2 cellular contexts compared by ENCODE assay signal in the genomic region with DNA sequence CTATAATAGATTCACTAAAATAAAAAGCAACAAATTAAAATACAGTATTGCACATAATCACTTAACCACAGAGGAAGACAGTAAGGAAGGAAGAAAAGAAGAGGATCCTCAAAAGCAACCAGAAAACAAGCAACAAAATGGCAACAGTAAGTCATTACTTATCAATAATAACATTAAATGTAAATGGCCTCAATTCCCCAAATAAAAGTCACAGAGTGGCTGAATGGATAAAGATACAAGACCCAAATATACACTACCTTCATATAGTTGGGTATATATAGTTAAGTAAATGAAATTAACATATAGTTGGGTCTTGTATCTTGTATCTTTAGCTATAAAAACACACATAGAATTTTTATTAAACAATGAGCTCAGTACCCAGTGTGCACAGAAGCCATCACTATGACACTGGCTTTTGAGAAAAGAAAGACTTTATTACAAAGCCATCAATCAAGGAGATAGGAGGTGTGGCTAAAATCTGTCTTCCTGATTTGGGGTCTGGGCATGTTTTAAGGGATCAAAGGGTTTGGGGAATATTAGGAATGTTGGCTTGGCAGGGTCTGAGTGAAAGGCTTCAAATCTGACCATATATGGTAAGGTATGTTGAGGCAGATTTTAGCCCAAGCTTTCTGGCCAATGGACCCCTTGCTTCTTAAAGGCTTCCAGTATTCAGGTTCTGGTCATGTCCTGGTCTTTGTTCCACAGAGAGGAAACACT.
TF ChIP-seq lines count a peak whose summit lies in the region.

No MANE protein-coding gene starts in this region.

TF ChIP-seq in GM23338, 12 proteins besides CTCF, POLR2A, EP300 and RAD21 (continues in another document):
- no peak for TF ChIP-seq ZNF114 (CRISPR knock-in tag; IDR thresholded peaks at IDR 0.05)
- TF ChIP-seq, protein P1, sequence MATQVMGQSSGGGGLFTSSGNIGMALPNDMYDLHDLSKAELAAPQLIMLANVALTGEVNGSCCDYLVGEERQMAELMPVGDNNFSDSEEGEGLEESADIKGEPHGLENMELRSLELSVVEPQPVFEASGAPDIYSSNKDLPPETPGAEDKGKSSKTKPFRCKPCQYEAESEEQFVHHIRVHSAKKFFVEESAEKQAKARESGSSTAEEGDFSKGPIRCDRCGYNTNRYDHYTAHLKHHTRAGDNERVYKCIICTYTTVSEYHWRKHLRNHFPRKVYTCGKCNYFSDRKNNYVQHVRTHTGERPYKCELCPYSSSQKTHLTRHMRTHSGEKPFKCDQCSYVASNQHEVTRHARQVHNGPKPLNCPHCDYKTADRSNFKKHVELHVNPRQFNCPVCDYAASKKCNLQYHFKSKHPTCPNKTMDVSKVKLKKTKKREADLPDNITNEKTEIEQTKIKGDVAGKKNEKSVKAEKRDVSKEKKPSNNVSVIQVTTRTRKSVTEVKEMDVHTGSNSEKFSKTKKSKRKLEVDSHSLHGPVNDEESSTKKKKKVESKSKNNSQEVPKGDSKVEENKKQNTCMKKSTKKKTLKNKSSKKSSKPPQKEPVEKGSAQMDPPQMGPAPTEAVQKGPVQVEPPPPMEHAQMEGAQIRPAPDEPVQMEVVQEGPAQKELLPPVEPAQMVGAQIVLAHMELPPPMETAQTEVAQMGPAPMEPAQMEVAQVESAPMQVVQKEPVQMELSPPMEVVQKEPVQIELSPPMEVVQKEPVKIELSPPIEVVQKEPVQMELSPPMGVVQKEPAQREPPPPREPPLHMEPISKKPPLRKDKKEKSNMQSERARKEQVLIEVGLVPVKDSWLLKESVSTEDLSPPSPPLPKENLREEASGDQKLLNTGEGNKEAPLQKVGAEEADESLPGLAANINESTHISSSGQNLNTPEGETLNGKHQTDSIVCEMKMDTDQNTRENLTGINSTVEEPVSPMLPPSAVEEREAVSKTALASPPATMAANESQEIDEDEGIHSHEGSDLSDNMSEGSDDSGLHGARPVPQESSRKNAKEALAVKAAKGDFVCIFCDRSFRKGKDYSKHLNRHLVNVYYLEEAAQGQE (IDR thresholded peaks at IDR 0.05; ENCODE audit: unreplicated experiment) = no peak
- TF ChIP-seq CREB1 (CRISPR knock-in tag; IDR thresholded peaks at IDR 0.05; ENCODE audit: low read depth) = no peak
- TF ChIP-seq, protein P2, sequence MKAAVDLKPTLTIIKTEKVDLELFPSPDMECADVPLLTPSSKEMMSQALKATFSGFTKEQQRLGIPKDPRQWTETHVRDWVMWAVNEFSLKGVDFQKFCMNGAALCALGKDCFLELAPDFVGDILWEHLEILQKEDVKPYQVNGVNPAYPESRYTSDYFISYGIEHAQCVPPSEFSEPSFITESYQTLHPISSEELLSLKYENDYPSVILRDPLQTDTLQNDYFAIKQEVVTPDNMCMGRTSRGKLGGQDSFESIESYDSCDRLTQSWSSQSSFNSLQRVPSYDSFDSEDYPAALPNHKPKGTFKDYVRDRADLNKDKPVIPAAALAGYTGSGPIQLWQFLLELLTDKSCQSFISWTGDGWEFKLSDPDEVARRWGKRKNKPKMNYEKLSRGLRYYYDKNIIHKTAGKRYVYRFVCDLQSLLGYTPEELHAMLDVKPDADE (IDR thresholded peaks at IDR 0.05) = no peak
- TF ChIP-seq POLR2AphosphoS5 (IDR thresholded peaks at IDR 0.05; ENCODE audit: low read depth) = no peak
- no peak for TF ChIP-seq EZH2phosphoT487 (IDR thresholded peaks at IDR 0.05; ENCODE audit: unreplicated experiment)
- TF ChIP-seq, protein P3, sequence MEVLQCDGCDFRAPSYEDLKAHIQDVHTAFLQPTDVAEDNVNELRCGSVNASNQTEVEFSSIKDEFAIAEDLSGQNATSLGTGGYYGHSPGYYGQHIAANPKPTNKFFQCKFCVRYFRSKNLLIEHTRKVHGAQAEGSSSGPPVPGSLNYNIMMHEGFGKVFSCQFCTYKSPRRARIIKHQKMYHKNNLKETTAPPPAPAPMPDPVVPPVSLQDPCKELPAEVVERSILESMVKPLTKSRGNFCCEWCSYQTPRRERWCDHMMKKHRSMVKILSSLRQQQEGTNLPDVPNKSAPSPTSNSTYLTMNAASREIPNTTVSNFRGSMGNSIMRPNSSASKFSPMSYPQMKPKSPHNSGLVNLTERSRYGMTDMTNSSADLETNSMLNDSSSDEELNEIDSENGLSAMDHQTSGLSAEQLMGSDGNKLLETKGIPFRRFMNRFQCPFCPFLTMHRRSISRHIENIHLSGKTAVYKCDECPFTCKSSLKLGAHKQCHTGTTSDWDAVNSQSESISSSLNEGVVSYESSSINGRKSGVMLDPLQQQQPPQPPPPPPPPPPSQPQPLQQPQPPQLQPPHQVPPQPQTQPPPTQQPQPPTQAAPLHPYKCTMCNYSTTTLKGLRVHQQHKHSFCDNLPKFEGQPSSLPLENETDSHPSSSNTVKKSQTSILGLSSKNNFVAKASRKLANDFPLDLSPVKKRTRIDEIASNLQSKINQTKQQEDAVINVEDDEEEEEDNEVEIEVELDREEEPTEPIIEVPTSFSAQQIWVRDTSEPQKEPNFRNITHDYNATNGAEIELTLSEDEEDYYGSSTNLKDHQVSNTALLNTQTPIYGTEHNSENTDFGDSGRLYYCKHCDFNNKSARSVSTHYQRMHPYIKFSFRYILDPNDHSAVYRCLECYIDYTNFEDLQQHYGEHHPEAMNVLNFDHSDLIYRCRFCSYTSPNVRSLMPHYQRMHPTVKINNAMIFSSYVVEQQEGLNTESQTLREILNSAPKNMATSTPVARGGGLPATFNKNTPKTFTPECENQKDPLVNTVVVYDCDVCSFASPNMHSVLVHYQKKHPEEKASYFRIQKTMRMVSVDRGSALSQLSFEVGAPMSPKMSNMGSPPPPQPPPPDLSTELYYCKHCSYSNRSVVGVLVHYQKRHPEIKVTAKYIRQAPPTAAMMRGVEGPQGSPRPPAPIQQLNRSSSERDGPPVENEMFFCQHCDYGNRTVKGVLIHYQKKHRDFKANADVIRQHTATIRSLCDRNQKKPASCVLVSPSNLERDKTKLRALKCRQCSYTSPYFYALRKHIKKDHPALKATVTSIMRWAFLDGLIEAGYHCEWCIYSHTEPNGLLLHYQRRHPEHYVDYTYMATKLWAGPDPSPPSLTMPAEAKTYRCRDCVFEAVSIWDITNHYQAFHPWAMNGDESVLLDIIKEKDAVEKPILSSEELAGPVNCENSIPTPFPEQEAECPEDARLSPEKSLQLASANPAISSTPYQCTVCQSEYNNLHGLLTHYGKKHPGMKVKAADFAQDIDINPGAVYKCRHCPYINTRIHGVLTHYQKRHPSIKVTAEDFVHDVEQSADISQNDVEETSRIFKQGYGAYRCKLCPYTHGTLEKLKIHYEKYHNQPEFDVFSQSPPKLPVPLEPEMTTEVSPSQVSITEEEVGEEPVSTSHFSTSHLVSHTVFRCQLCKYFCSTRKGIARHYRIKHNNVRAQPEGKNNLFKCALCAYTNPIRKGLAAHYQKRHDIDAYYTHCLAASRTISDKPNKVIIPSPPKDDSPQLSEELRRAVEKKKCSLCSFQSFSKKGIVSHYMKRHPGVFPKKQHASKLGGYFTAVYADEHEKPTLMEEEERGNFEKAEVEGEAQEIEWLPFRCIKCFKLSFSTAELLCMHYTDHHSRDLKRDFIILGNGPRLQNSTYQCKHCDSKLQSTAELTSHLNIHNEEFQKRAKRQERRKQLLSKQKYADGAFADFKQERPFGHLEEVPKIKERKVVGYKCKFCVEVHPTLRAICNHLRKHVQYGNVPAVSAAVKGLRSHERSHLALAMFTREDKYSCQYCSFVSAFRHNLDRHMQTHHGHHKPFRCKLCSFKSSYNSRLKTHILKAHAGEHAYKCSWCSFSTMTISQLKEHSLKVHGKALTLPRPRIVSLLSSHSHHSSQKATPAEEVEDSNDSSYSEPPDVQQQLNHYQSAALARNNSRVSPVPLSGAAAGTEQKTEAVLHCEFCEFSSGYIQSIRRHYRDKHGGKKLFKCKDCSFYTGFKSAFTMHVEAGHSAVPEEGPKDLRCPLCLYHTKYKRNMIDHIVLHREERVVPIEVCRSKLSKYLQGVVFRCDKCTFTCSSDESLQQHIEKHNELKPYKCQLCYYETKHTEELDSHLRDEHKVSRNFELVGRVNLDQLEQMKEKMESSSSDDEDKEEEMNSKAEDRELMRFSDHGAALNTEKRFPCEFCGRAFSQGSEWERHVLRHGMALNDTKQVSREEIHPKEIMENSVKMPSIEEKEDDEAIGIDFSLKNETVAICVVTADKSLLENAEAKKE (CRISPR knock-in tag; IDR thresholded peaks at IDR 0.05) = no peak
- TF ChIP-seq JUNB (IDR thresholded peaks at IDR 0.05; ENCODE audit: unreplicated experiment) = no peak

TF ChIP-seq in H1, 55 proteins besides CTCF, POLR2A, EP300 and RAD21:
- TF ChIP-seq SRF (IDR thresholded peaks at IDR 0.05; ENCODE audit: low read depth, low read length) (peak; percentile 58; the same call in 1 of the 2 replicates), SP2 (IDR thresholded peaks at IDR 0.05; ENCODE audit: low read length) (no peak), HDAC2 (IDR thresholded peaks at IDR 0.05; ENCODE audit: borderline replicate concordance in 1 of 2, low read depth in 2 of 2, low read length in 2 of 2) (no peak)
- TF ChIP-seq, protein P4, sequence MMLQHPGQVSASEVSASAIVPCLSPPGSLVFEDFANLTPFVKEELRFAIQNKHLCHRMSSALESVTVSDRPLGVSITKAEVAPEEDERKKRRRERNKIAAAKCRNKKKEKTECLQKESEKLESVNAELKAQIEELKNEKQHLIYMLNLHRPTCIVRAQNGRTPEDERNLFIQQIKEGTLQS (IDR thresholded peaks at IDR 0.05; ENCODE audit: insufficient read depth, low read depth, low read length) = no peak
TF ChIP-seq in H1: peak in this region for 1.
